8 cellular contexts compared by ENCODE assay signal in the genomic region with DNA sequence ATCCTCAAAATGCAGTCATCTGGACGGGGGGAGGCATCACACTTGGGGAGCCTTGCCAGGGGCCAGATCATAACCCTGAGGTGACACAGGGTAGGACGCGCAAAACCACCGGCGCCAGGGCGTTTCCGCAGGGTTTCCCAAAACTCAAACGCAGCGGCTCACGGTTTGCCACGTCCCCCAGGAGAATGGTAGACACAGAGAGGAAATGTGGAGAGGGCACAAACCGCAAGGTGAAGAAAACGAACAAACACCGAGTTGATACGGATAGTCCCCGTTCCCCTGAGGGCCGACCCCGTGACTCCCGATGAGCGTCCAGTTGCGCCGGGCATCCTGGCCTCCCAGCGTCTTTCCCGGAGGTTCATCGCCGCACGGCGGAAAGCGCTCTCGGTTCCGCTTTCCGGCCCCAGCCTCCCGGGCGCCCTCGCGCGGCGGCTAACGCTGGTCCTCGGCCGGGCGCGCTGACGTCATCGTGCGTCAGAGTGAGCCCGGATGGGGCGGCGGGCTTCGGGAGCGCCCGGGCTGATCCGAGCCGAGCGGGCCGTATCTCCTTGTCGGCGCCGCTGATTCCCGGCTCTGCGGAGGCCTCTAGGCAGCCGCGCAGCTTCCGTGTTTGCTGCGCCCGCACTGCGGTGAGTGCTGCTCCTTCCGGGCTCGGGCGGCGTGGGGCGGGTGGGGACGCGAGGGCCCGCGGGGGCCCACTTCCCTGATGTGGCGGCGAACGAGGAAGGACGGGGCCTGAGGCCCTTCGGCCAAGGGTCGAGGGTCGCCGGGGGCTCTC. TPM values are rescaled to one million over a fixed set of nuclear protein-coding genes. Genes with fewer than 3 reads are reported as not detected.
DNase-seq lines count a peak whose midpoint lies in the region; ATAC-seq and TF ChIP-seq lines count a peak whose summit lies in the region.

A gene (plus strand): TSS at position 467 of the 778 bp plus-strand sequence. CDS start 2,641 bp downstream, outside the sequence.

- no peaks in the 10 kb centered on the region for H3K9me3 ChIP-seq in esophagus muscularis mucosa

- H3K9me3 Mint-ChIP-seq in IgD-negative memory B cell: peaks cover 0 to 1% (median 0%) of the 10 kb centered on the region in 3 donors
- no peaks in the 10 kb centered on the region for H3K9me3 Mint-ChIP-seq in activated T-cell treated with anti-CD3 and anti-CD28 coated beads, Interleukin-2, amount 50 U/mL, for 4 hours
- no peaks in the 10 kb centered on the region for H3K9me3 Mint-ChIP-seq in stimulated activated effector memory CD8-positive, alpha-beta T cell treated with anti-CD3 and anti-CD28 coated beads, Interleukin-12 subunit alpha, Interleukin-12 subunit beta, amount 100 ng/mL, for 72 hours

- H3K27me3 ChIP-seq in esophagus muscularis mucosa: no peaks in the 10 kb centered on the region

- no peaks in the 10 kb centered on the region for H3K27me3 Mint-ChIP-seq in IgD-negative memory B cell
- no peaks in the 10 kb centered on the region for H3K27me3 Mint-ChIP-seq in activated T-cell treated with anti-CD3 and anti-CD28 coated beads, Interleukin-2, amount 50 U/mL, for 4 hours (ENCODE audit: low read depth)

- peaks cover 31 to 43% (median 39%) of the 10 kb centered on the region in 4 donors for H3K4me1 ChIP-seq in esophagus muscularis mucosa

- intact Hi-C loops in esophagus muscularis mucosa (cut with DNase I): no loop called here

- peak; percentile 83 for ATAC-seq in GM21529 (IDR thresholded peaks at IDR 0.05; ENCODE audit: unreplicated experiment)
- ATAC-seq in activated T-cell treated with anti-CD3 and anti-CD28 coated beads, Interleukin-2, amount 50 U/mL, for 4 hours: peak; percentile 92 to 95
- ATAC-seq in stimulated activated effector memory CD8-positive, alpha-beta T cell treated with anti-CD3 and anti-CD28 coated beads, Interleukin-12 subunit alpha, Interleukin-12 subunit beta, amount 100 ng/mL, for 72 hours: peak; percentile 93

- H3K4me3 Mint-ChIP-seq in IgD-negative memory B cell: peak within 1 kb of the TSS; percentile 93 to 99 (median 98)
- H3K4me3 Mint-ChIP-seq in activated T-cell treated with anti-CD3 and anti-CD28 coated beads, Interleukin-2, amount 50 U/mL, for 4 hours: peak within 1 kb of the TSS; percentile 98
- H3K4me3 Mint-ChIP-seq in stimulated activated effector memory CD8-positive, alpha-beta T cell treated with anti-CD3 and anti-CD28 coated beads, Interleukin-12 subunit alpha, Interleukin-12 subunit beta, amount 100 ng/mL, for 72 hours: peak within 1 kb of the TSS; percentile 93

- peaks cover 27 to 36% (median 28%) of the 10 kb centered on the region in 3 donors for H3K4me1 Mint-ChIP-seq in IgD-negative memory B cell
- H3K4me1 Mint-ChIP-seq in activated T-cell treated with anti-CD3 and anti-CD28 coated beads, Interleukin-2, amount 50 U/mL, for 4 hours (ENCODE audit: low read depth): peaks cover 44% of the 10 kb centered on the region
- peaks cover 37% of the 10 kb centered on the region for H3K4me1 Mint-ChIP-seq in stimulated activated effector memory CD8-positive, alpha-beta T cell treated with anti-CD3 and anti-CD28 coated beads, Interleukin-12 subunit alpha, Interleukin-12 subunit beta, amount 100 ng/mL, for 72 hours

- no peak for TF ChIP-seq EP300 in esophagus muscularis mucosa (IDR thresholded peaks at IDR 0.05)

- 2% methylated on average over 32 of the region's 84 CpGs for WGBS in esophagus muscularis mucosa

- peak within 1 kb of the TSS; percentile 71 to 85 (median 78) for H3K4me3 ChIP-seq in esophagus muscularis mucosa

- DNase-seq in DMS79 (lab: John Stamatoyannopoulos, UW) (peak; percentile 69), esophagus muscularis mucosa (ENCODE audit: extremely low spot score) (peak; percentile 97), myocyte (ENCODE audit: low read depth) (peak; percentile 95)
- DNase-seq in activated T-cell treated with anti-CD3 and anti-CD28 coated beads, Interleukin-2, amount 50 U/mL, for 4 hours: peak; percentile 94
- peak; percentile 96 to 97 for DNase-seq in stimulated activated effector memory CD8-positive, alpha-beta T cell treated with anti-CD3 and anti-CD28 coated beads, Interleukin-12 subunit alpha, Interleukin-12 subunit beta, amount 100 ng/mL, for 72 hours (ENCODE audit: low spot score in 2 of 2)

- peak; percentile 91 for TF ChIP-seq POLR2A in esophagus muscularis mucosa (IDR thresholded peaks at IDR 0.05; ENCODE audit: low read depth)

- TF ChIP-seq CTCF in esophagus muscularis mucosa (IDR thresholded peaks at IDR 0.05): peak; percentile 71 to 74 (median 74)

- H3K27ac Mint-ChIP-seq in IgD-negative memory B cell: peak within 1 kb of the TSS; percentile 98 to 100 (median 99)
- H3K27ac Mint-ChIP-seq in stimulated activated effector memory CD8-positive, alpha-beta T cell treated with anti-CD3 and anti-CD28 coated beads, Interleukin-12 subunit alpha, Interleukin-12 subunit beta, amount 100 ng/mL, for 72 hours: peak within 1 kb of the TSS; percentile 93

- peaks cover 1% of the 10 kb centered on the region for H3K36me3 Mint-ChIP-seq in IgD-negative memory B cell
- H3K36me3 Mint-ChIP-seq in activated T-cell treated with anti-CD3 and anti-CD28 coated beads, Interleukin-2, amount 50 U/mL, for 4 hours (ENCODE audit: insufficient read depth): peaks cover 15% of the 10 kb centered on the region
- peaks cover 54% of the 10 kb centered on the region for H3K36me3 Mint-ChIP-seq in stimulated activated effector memory CD8-positive, alpha-beta T cell treated with anti-CD3 and anti-CD28 coated beads, Interleukin-12 subunit alpha, Interleukin-12 subunit beta, amount 100 ng/mL, for 72 hours

- H3K36me3 ChIP-seq in esophagus muscularis mucosa: peaks cover 0 to 13% (median 2%) of the 10 kb centered on the region in 4 donors

- H3K27ac ChIP-seq in esophagus muscularis mucosa (replicated peaks in 1 of 4): peak within 1 kb of the TSS; percentile 96 to 98 (median 98)

TF ChIP-seq in PFSK-1, 5 proteins besides CTCF, POLR2A, EP300 and RAD21:
- TF ChIP-seq TAF1 (IDR thresholded peaks at IDR 0.05; ENCODE audit: borderline replicate concordance, insufficient read depth, low read length) (0 out of 2 replicates have a peak, but pooled peaks have one; percentile 29), FOXP2 (optimal IDR thresholded peaks at IDR 0.05; ENCODE audit: borderline replicate concordance, extremely low read depth, extremely low read length, insufficient read depth) (peak; percentile 96), POLR2AphosphoS5 (IDR thresholded peaks at IDR 0.05; ENCODE audit: low read depth, low read length) (peak; percentile 79), SIN3A (IDR thresholded peaks at IDR 0.05; ENCODE audit: borderline replicate concordance, insufficient read depth, low read length) (no peak)
- TF ChIP-seq, protein P1, sequence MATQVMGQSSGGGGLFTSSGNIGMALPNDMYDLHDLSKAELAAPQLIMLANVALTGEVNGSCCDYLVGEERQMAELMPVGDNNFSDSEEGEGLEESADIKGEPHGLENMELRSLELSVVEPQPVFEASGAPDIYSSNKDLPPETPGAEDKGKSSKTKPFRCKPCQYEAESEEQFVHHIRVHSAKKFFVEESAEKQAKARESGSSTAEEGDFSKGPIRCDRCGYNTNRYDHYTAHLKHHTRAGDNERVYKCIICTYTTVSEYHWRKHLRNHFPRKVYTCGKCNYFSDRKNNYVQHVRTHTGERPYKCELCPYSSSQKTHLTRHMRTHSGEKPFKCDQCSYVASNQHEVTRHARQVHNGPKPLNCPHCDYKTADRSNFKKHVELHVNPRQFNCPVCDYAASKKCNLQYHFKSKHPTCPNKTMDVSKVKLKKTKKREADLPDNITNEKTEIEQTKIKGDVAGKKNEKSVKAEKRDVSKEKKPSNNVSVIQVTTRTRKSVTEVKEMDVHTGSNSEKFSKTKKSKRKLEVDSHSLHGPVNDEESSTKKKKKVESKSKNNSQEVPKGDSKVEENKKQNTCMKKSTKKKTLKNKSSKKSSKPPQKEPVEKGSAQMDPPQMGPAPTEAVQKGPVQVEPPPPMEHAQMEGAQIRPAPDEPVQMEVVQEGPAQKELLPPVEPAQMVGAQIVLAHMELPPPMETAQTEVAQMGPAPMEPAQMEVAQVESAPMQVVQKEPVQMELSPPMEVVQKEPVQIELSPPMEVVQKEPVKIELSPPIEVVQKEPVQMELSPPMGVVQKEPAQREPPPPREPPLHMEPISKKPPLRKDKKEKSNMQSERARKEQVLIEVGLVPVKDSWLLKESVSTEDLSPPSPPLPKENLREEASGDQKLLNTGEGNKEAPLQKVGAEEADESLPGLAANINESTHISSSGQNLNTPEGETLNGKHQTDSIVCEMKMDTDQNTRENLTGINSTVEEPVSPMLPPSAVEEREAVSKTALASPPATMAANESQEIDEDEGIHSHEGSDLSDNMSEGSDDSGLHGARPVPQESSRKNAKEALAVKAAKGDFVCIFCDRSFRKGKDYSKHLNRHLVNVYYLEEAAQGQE (IDR thresholded peaks at IDR 0.05; ENCODE audit: insufficient read depth in 1 of 2, low read depth in 2 of 2, low read length in 2 of 2): 0 out of 4 replicates have a peak, but pooled peaks of 1 of the 2 experiments have one; percentile 10

RNA-seq across cellular contexts. Expression of the gene that starts here (rescaled TPM):
- polyA plus RNA-seq in IgD-negative memory B cell: 28.4 TPM
- 10.6 TPM for polyA plus RNA-seq in PFSK-1 (2012; ENCODE audit: insufficient read length, low read depth)
- 10 to 100 TPM; 25.0 to 31.9 (median 31.7) TPM for total RNA-seq in activated T-cell treated with anti-CD3 and anti-CD28 coated beads, Interleukin-2, amount 50 U/mL, for 4 hours
- total RNA-seq in esophagus muscularis mucosa (10 to 100 TPM; 25.6 to 40.3 (median 33.5) TPM), myocyte (55.2 and 57.2 TPM in 2 replicates)
- 25.9 TPM for polyA plus RNA-seq in myocyte (2012)

Comparison
In these comparisons a context has a peak if more than half of its experiments do, and no peak if none do; other contexts are left out.
1. Peak in every context shown above with its lines: DNase-seq, ATAC-seq, H3K4me3 ChIP-seq and H3K27ac ChIP-seq.